ENCODE assay signal across 22 cellular contexts in genomic region chr12:77835982-77836381, GRCh38. TPM values are rescaled to one million over a fixed set of nuclear protein-coding genes. Genes with fewer than 3 reads are reported as not detected.
DNase-seq lines count a peak whose midpoint lies in the region; ATAC-seq, FAIRE-seq and TF ChIP-seq lines count a peak whose summit lies in the region.
"Had no signal": no experiment of that assay in that cellular context is flagged by ENCODE, and none has a peak within 500 bp of the region (broad histone marks: within the 10 kb centered on the region; RNA-seq: fewer than 3 reads in every experiment).

No MANE protein-coding gene starts in this region.

- H3K36me3 ChIP-seq in OCI-LY7 (ENCODE audit: insufficient read depth, low read length) = no peaks in the 10 kb centered on the region
- no peaks in the 10 kb centered on the region for H3K36me3 ChIP-seq in H1 (ENCODE audit: control insufficient read depth in 2 of 4, insufficient read depth in 4 of 4, low read length in 3 of 4)
- H3K36me3 ChIP-seq: BLaER1 had no signal

- TF ChIP-seq POLR2A in H1 (IDR thresholded peaks at IDR 0.05; ENCODE audit: control extremely low read depth in 1 of 2, low read depth in 2 of 2, low read length in 2 of 2) = no peak

- H4K20me1 ChIP-seq in OCI-LY7 (ENCODE audit: insufficient read depth, low read length) = no peaks in the 10 kb centered on the region
- H4K20me1 ChIP-seq in H1 (replicated peaks in 1 of 2; ENCODE audit: control insufficient read depth in 1 of 2, insufficient read depth in 2 of 2, low read length in 2 of 2) = no peaks in the 10 kb centered on the region
- H4K20me1 ChIP-seq: BLaER1 had no signal

- FAIRE-seq in H1 (lab: Jason Lieb, UNC) (peak; percentile 57), RCC 7860 (lab: Jason Lieb, UNC) (no peak)
- FAIRE-seq: GM12891 had no signal

- no peak for TF ChIP-seq RAD21 in H1 (IDR thresholded peaks at IDR 0.05 in 1 of 2, conservative IDR thresholded peaks at IDR 0.05 in 1 of 2; ENCODE audit: low read depth in 2 of 2, low read length in 2 of 2)

- no peak overlapping the region for H3K14ac ChIP-seq in H1 (ENCODE audit: insufficient read length)

- no peak overlapping the region for H3K27ac Mint-ChIP-seq in naive thymus-derived CD8-positive, alpha-beta T cell
- H3K27ac Mint-ChIP-seq: IgD-negative memory B cell had no signal

- POLR2A ChIA-PET in OCI-LY7 (lab: Charles Lee) (interaction anchor here (0.6 kb wide), 1 partner anchor 157 kb away, joined by 4 read pairs; no protein-coding TSS in a partner anchor), H1 (lab: Charles Lee; ENCODE audit: partially characterized antibody) (no interaction called here)
- POLR2A ChIA-PET in naive thymus-derived CD8-positive, alpha-beta T cell (lab: Charles Lee) = no interaction called here

- no peak overlapping the region for H2BK15ac ChIP-seq in H1 (ENCODE audit: low read length)

- H3K27me3 Mint-ChIP-seq in naive thymus-derived CD8-positive, alpha-beta T cell = no peaks in the 10 kb centered on the region
- H3K27me3 Mint-ChIP-seq: CD4-positive, alpha-beta memory T cell; IgD-negative memory B cell had no signal

- no peak overlapping the region for H3K23ac ChIP-seq in H1 (ENCODE audit: insufficient read length)

- TF ChIP-seq CTCF in C4-2B (conservative IDR thresholded peaks at IDR 0.05) (0 out of 2 replicates have a peak, but pooled peaks have one; percentile 0), OCI-LY7 (conservative IDR thresholded peaks at IDR 0.05; ENCODE audit: low read length) (no peak), H1 (IDR thresholded peaks at IDR 0.05; ENCODE audit: control extremely low read depth in 1 of 3, insufficient read depth in 1 of 3, low read depth in 1 of 3, low read length in 3 of 3) (no peak)

- no peak overlapping the region for H3K9ac ChIP-seq in H1 (replicated peaks in 1 of 4; ENCODE audit: extremely low read depth in 1 of 4, low read depth in 3 of 4, low read length in 3 of 4)
- H3K9ac ChIP-seq: BLaER1, GM23248 had no signal

- no peak overlapping the region for H2AK5ac ChIP-seq in H1 (ENCODE audit: low read depth, low read length)

- H2BK20ac ChIP-seq in H1 (ENCODE audit: low read length) = no peak overlapping the region

- H3K4me1 ChIP-seq in OCI-LY7 (ENCODE audit: insufficient read depth, low read length, poor library complexity, severe bottlenecking) = peaks cover 19% of the 10 kb centered on the region
- no peaks in the 10 kb centered on the region; a peak in 1 of 7 replicates for H3K4me1 ChIP-seq in H1 (replicated peaks in 1 of 4; ENCODE audit: control insufficient read depth in 3 of 4, insufficient read depth in 4 of 4, low read length in 3 of 4)
- H3K4me1 ChIP-seq: BLaER1 had no signal

- H3K79me2 ChIP-seq in OCI-LY7 (ENCODE audit: insufficient read depth, low read depth, low read length) = no peaks in the 10 kb centered on the region
- no peaks in the 10 kb centered on the region for H3K79me2 ChIP-seq in H1 (ENCODE audit: control insufficient read depth in 1 of 2, insufficient read depth in 2 of 2, low read length in 2 of 2)

- CTCF ChIA-PET in OCI-LY7 (lab: Charles Lee; ENCODE audit: unreplicated experiment) (no interaction called here), H1 (lab: Charles Lee; ENCODE audit: partially characterized antibody) (interaction anchor here (0.7 to 1.4 kb wide), 2 partner anchors 88 to 90 kb away, joined by 3 to 4 read pairs; no protein-coding TSS in a partner anchor)

- H2BK120ac ChIP-seq in H1 (replicated peaks; ENCODE audit: low read depth, low read length) = no peak overlapping the region

- no peak for TF ChIP-seq EP300 in H1 (IDR thresholded peaks at IDR 0.05; ENCODE audit: borderline replicate concordance in 1 of 2, low read depth in 2 of 2, low read length in 2 of 2)

- H3K9me2 ChIP-seq in OCI-LY7 (ENCODE audit: insufficient read depth, low read length) = no peaks in the 10 kb centered on the region

- H3K9me3 Mint-ChIP-seq in naive thymus-derived CD8-positive, alpha-beta T cell = peaks cover 0 to 19% (median 4%) of the 10 kb centered on the region in 9 donors
- H3K9me3 Mint-ChIP-seq: IgD-negative memory B cell had no signal

- H3K36me3 Mint-ChIP-seq in naive thymus-derived CD8-positive, alpha-beta T cell = no peaks in the 10 kb centered on the region
- H3K36me3 Mint-ChIP-seq: CD4-positive, alpha-beta memory T cell; IgD-negative memory B cell had no signal

- H3K79me1 ChIP-seq in H1 (ENCODE audit: low read depth, low read length) = no peaks in the 10 kb centered on the region

- no peak overlapping the region for H3K56ac ChIP-seq in H1 (replicated peaks; ENCODE audit: insufficient read length, low read depth, low read length)

- H4K8ac ChIP-seq in H1 (ENCODE audit: extremely low read depth, insufficient read depth, low read length) = no peak overlapping the region

- H3K4ac ChIP-seq in H1 (replicated peaks; ENCODE audit: insufficient read length, low read depth, low read length) = no peak overlapping the region

- H4K5ac ChIP-seq in H1 (ENCODE audit: insufficient read length, low read depth, low read length) = no peak overlapping the region

- no peaks in the 10 kb centered on the region for H3K27me3 ChIP-seq in H1 (replicated peaks in 1 of 4; ENCODE audit: control insufficient read depth in 3 of 4, extremely low read depth in 1 of 4, insufficient read depth in 3 of 4, low read length in 3 of 4)
- H3K27me3 ChIP-seq: BLaER1 had no signal

- no TSS peak for BruUV-seq in OCI-LY7 (replicated peaks; lab: Mats Ljungman, UMichigan)

- H3K9me3 ChIP-seq in OCI-LY7 (ENCODE audit: low read length) (peaks cover 1% of the 10 kb centered on the region; the same call in 1 of the 2 replicates), H1 (ENCODE audit: insufficient read depth in 2 of 2, low read depth in 1 of 2, low read length in 1 of 2) (no peaks in the 10 kb centered on the region)
- H3K9me3 ChIP-seq: BLaER1 had no signal

- DNase-seq in OCI-LY7 (ENCODE audit: low spot score) (no peak), H1 (ENCODE audit: low read depth in 1 of 2, low spot score in 2 of 2) (no peak), left lobe of liver (ENCODE audit: low spot score) (no peak), RCC 7860 (ENCODE audit: low spot score) (no peak)
- no peak for DNase-seq in naive thymus-derived CD8-positive, alpha-beta T cell
- DNase-seq: ACHN; CD4-positive, alpha-beta memory T cell; GM23248; MV-4-11; NCI-H1105 treated with DMSO at 0.1 percent for 48 hours; NCI-H2029 treated with DMSO at 0.1 percent for 48 hours; NCI-H2171; NCI-H524 treated with DMSO at 0.1 percent for 48 hours; NCI-H82; SHP77 treated with DMSO at 0.1 percent for 48 hours had no signal

- H3K4me3 ChIP-seq in OCI-LY7 (ENCODE audit: low read depth, low read length, poor library complexity, severe bottlenecking) = no peak overlapping the region
- no peak overlapping the region for H3K4me3 ChIP-seq in H1 (ENCODE audit: extremely low read depth in 1 of 4, insufficient read depth in 2 of 4, low read depth in 3 of 4, low read length in 4 of 4)
- H3K4me3 ChIP-seq: BLaER1, GM23248 had no signal

- no peaks in the 10 kb centered on the region for H3K23me2 ChIP-seq in H1 (ENCODE audit: low read depth, low read length)

- H3K18ac ChIP-seq in H1 (ENCODE audit: extremely low read depth, low read length) = no peak overlapping the region

- no peak overlapping the region for H3K4me3 Mint-ChIP-seq in naive thymus-derived CD8-positive, alpha-beta T cell
- H3K4me3 Mint-ChIP-seq: CD4-positive, alpha-beta memory T cell; IgD-negative memory B cell had no signal

- H3K4me2 ChIP-seq in OCI-LY7 (ENCODE audit: low read length) (no peak overlapping the region), H1 (ENCODE audit: insufficient read depth in 1 of 2, low read depth in 2 of 2, low read length in 2 of 2) (no peak overlapping the region)
- H3K4me2 ChIP-seq: BLaER1 had no signal

- no peak overlapping the region for H2BK5ac ChIP-seq in H1 (ENCODE audit: low read depth, low read length)

- ATAC-seq in left lobe of liver (peak; percentile 13), HG02884 (IDR thresholded peaks at IDR 0.05; ENCODE audit: unreplicated experiment) (no peak)
- no peak for ATAC-seq in naive thymus-derived CD8-positive, alpha-beta T cell
- ATAC-seq: HCT116 had no signal

- H3K27ac ChIP-seq in C4-2B = no peak overlapping the region
- H3K27ac ChIP-seq in OCI-LY7 (ENCODE audit: low read depth, low read length, poor library complexity, severe bottlenecking) = no peak overlapping the region
- H3K27ac ChIP-seq in H1 (ENCODE audit: low read depth, low read length) = no peak overlapping the region
- H3K27ac ChIP-seq: BLaER1, GM23248 had no signal

- H4K91ac ChIP-seq in H1 (replicated peaks; ENCODE audit: insufficient read length, low read length) = no peak overlapping the region

- H2AFZ ChIP-seq in OCI-LY7 (ENCODE audit: low read length) (0 out of 2 replicates have a peak overlapping the region, but pooled peaks have one; percentile 39), H1 (ENCODE audit: low read length) (no peak overlapping the region)
- H2AFZ ChIP-seq: GM23248 had no signal

- peaks cover 0 to under 1% (median 0%) of the 10 kb centered on the region in 4 donors for H3K4me1 Mint-ChIP-seq in naive thymus-derived CD8-positive, alpha-beta T cell
- H3K4me1 Mint-ChIP-seq: CD4-positive, alpha-beta memory T cell; IgD-negative memory B cell had no signal

- no peak overlapping the region for H2BK12ac ChIP-seq in H1 (ENCODE audit: low read depth, low read length)

- intact Hi-C loops in OCI-LY7 (cut with micrococcal nuclease; ENCODE audit: unreplicated experiment) = no loop called here

TF ChIP-seq in H1, 55 proteins besides CTCF, POLR2A, EP300 and RAD21 (continues in another document):
- TF ChIP-seq HDAC2 (IDR thresholded peaks at IDR 0.05; ENCODE audit: borderline replicate concordance in 1 of 2, low read depth in 2 of 2, low read length in 2 of 2) (no peak), KDM4A (IDR thresholded peaks at IDR 0.05; ENCODE audit: low read depth, low read length, severe bottlenecking) (no peak), GABPA (IDR thresholded peaks at IDR 0.05; ENCODE audit: borderline replicate concordance, insufficient read depth, low read length) (no peak), CBX8 (IDR thresholded peaks at IDR 0.05; ENCODE audit: borderline replicate concordance, low read depth, low read length) (no peak), BCL11A (IDR thresholded peaks at IDR 0.05; ENCODE audit: low read depth in 2 of 2, low read length in 2 of 2) (no peak)

RNA-seq across cellular contexts. Expression of gene NAV3, which starts 5.3 kb away (rescaled TPM):
- total RNA-seq in OCI-LY7 (2014; rRNA removed; shearing (Covaris generic)) = 1.6 and 4.2 TPM in 2 replicates
- total RNA-seq in OCI-LY7 (2022) (0.68 and 0.85 TPM in 2 replicates), left lobe of liver (0.48 TPM)
- total RNA-seq in H1 (2021; fragmentation: NEBNext Ultra II Directional; extraction: Animal tissue kit (Norgen Biotek cat#: 25700)) = 5.0 and 5.7 TPM in 2 replicates
- polyA plus RNA-seq in H1 (2011; rRNA removed) = 0.41 and 0.47 TPM in 2 replicates
- polyA plus RNA-seq in H1 (2011; cell fraction: cytosol; rRNA removed) = 0.52 TPM
- polyA plus RNA-seq in H1 (2011; cell fraction: nucleus; rRNA removed) = 0.67 TPM
- polyA plus RNA-seq in H1 (2012, experiment 1 of 2) = 0.58 to 1.5 TPM (median 0.71 TPM) in 4 replicates
- polyA plus RNA-seq in H1 (2012, experiment 2 of 2) = 0.03 TPM
- polyA plus RNA-seq in H1 (2013, experiment 1 of 2) = 3.8 TPM
- 3.3 TPM for polyA plus RNA-seq in H1 (2013, experiment 2 of 2)
- polyA minus RNA-seq in H1 (2011; rRNA and poly(A)+ RNA removed) = 1.7 and 7.4 TPM in 2 replicates
- 0.66 TPM for polyA minus RNA-seq in H1 (2011; cell fraction: cytosol; rRNA and poly(A)+ RNA removed)
- 6.6 TPM for polyA minus RNA-seq in H1 (2011; cell fraction: nucleus; rRNA and poly(A)+ RNA removed)
- total RNA-seq in naive thymus-derived CD8-positive, alpha-beta T cell = not detected
- not detected for polyA plus RNA-seq in naive thymus-derived CD8-positive, alpha-beta T cell
- total RNA-seq: CD4-positive, alpha-beta memory T cell; G401 had no signal
- polyA plus RNA-seq: CD4-positive, alpha-beta memory T cell had no signal
